ENCODE assay signal across 18 cellular contexts in genomic region chrX:118221733-118222132, GRCh38.
A peak's percentile ranks its signal among the peaks of the same experiment; 100 is the strongest.
DNase-seq lines count a peak whose midpoint lies in the region; FAIRE-seq and TF ChIP-seq lines count a peak whose summit lies in the region.
"Had no signal": no experiment of that assay in that cellular context is flagged by ENCODE, and none has a peak within 500 bp of the region (broad histone marks: within the 10 kb centered on the region; RNA-seq: fewer than 3 reads in every experiment).

No MANE protein-coding gene starts in this region.

- no peaks in the 10 kb centered on the region for H4K20me1 ChIP-seq in endothelial cell of umbilical vein (replicated peaks; ENCODE audit: control insufficient read depth, extremely low read depth, insufficient read depth, low read length)

- H3K9ac ChIP-seq in endothelial cell of umbilical vein (replicated peaks; ENCODE audit: extremely low read depth, insufficient read depth, low read length) = no peak overlapping the region

- H2AFZ ChIP-seq in endothelial cell of umbilical vein (ENCODE audit: low read depth, low read length) = no peak overlapping the region

- CTCF ChIA-PET in A673 (lab: Charles Lee) (interaction anchor here (1.0 kb wide), 1 partner anchor 225 kb away, joined by 3 read pairs; no protein-coding TSS in a partner anchor), endothelial cell of umbilical vein (lab: Charles Lee) (interaction anchor here (0.9 to 1.5 kb wide), 4 partner anchors 8 to 1732 kb away, joined by 3 to 4 read pairs (median 3); no protein-coding TSS in a partner anchor)

- TF ChIP-seq POLR2A in endothelial cell of umbilical vein (IDR thresholded peaks at IDR 0.05; ENCODE audit: low read depth, low read length) = no peak

- intact Hi-C loops in A673 (cut with micrococcal nuclease; ENCODE audit: unreplicated experiment) = loop anchor here (2.0 to 10.0 kb wide), 2 partner anchors 73 to 107 kb away; partner anchors contain the start of gene KLHL13
- intact Hi-C loops in endothelial cell of umbilical vein (cut with micrococcal nuclease) = loop anchor here (10.0 kb wide), 1 partner anchor 317 kb away; no protein-coding TSS in a partner anchor

- H3K27me3 ChIP-seq in A673 (replicated peaks; ENCODE audit: insufficient read depth, low read depth, low read length, poor library complexity) (no peaks in the 10 kb centered on the region), endothelial cell of umbilical vein (ENCODE audit: control insufficient read depth in 2 of 2, insufficient read depth in 2 of 2, low read length in 2 of 2) (no peaks in the 10 kb centered on the region), H7 (ENCODE audit: control insufficient read depth, insufficient read depth, low read length) (no peaks in the 10 kb centered on the region)

- POLR2A ChIA-PET in A673 (lab: Charles Lee; ENCODE audit: low non-redundant PET) (no interaction called here), endothelial cell of umbilical vein (lab: Charles Lee) (no interaction called here)

- H3K4me1 ChIP-seq in A673 (ENCODE audit: insufficient read depth, low read length, poor library complexity, severe bottlenecking) (peaks cover 18% of the 10 kb centered on the region), endothelial cell of umbilical vein (ENCODE audit: control insufficient read depth, extremely low read depth, insufficient read depth, low read length) (peaks cover 22% of the 10 kb centered on the region)

- H3K36me3 ChIP-seq in A673 (ENCODE audit: insufficient read depth, low read length, poor library complexity, severe bottlenecking) (no peaks in the 10 kb centered on the region), endothelial cell of umbilical vein (ENCODE audit: control insufficient read depth in 2 of 2, extremely low read depth in 1 of 2, insufficient read depth in 2 of 2, low read length in 2 of 2) (no peaks in the 10 kb centered on the region), H7 (replicated peaks; ENCODE audit: control insufficient read depth, insufficient read depth, low read length) (no peaks in the 10 kb centered on the region)

- H3K4me3 Mint-ChIP-seq in nephron = no peak overlapping the region

- no peak overlapping the region for H3K4me3 ChIP-seq in A673 (ENCODE audit: low read depth, low read length, poor library complexity, severe bottlenecking)
- H3K4me3 ChIP-seq in endothelial cell of umbilical vein (replicated peaks in 1 of 3; ENCODE audit: insufficient read depth in 1 of 3, low read depth in 1 of 3, low read length in 3 of 3) = no peak overlapping the region
- no peak overlapping the region for H3K4me3 ChIP-seq in H7 (ENCODE audit: insufficient read depth, low read depth, low read length)

- H3K9me3 ChIP-seq in A673 (ENCODE audit: low read depth, low read length, poor library complexity, severe bottlenecking) = no peaks in the 10 kb centered on the region
- no peaks in the 10 kb centered on the region for H3K9me3 ChIP-seq in endothelial cell of umbilical vein (replicated peaks; ENCODE audit: control insufficient read depth, insufficient read depth, low read length)

- H3K27ac ChIP-seq in A673 (ENCODE audit: low read depth, low read length, poor library complexity, severe bottlenecking) = peak overlapping the region; percentile 63
- H3K27ac ChIP-seq in endothelial cell of umbilical vein (ENCODE audit: insufficient read depth, low read depth, low read length) = no peak overlapping the region

- no peak for FAIRE-seq in endothelial cell of umbilical vein (lab: Jason Lieb, UNC)
- FAIRE-seq: H54 had no signal

- BruUV-seq in A673 (replicated peaks; lab: Mats Ljungman, UMichigan) = no TSS peak
- no TSS peak for BruUV-seq in endothelial cell of umbilical vein (replicated peaks; lab: Mats Ljungman, UMichigan)

- no peaks in the 10 kb centered on the region for H3K9me1 ChIP-seq in endothelial cell of umbilical vein (replicated peaks; ENCODE audit: control insufficient read depth, extremely low read depth, insufficient read depth, low read length)

- DNase-seq in A673 (ENCODE audit: low spot score) (peak; percentile 69), SK-N-DZ (ENCODE audit: low spot score) (peak; percentile 94), endothelial cell of umbilical vein (ENCODE audit: low read depth, low spot score) (peak; percentile 46), GM03348 (ENCODE audit: low spot score) (no peak), OCI-M2 (lab: John Stamatoyannopoulos, UW; ENCODE audit: unreplicated experiment) (no peak), H7 (no peak), HuH-7.5 (ENCODE audit: low spot score) (no peak)
- DNase-seq: 8988T; C1 segment of cervical spinal cord; DMS 273 treated with DMSO at 0.1 percent for 48 hours; IMR-90; Kasumi-1; NCI-H1694 treated with DMSO at 0.1 percent for 48 hours; NCI-H2171; NCI-H446; NK-92 treated with Interleukin-12 subunit alpha and Interleukin-12 subunit beta, amount 100 ng/mL, for 24 hours had no signal

- peaks cover 73% of the 10 kb centered on the region for H3K4me1 Mint-ChIP-seq in nephron

- H3K9me3 Mint-ChIP-seq in nephron = no peaks in the 10 kb centered on the region

- peak overlapping the region; percentile 17 for H3K4me2 ChIP-seq in endothelial cell of umbilical vein (ENCODE audit: insufficient read depth, low read length)

- peak overlapping the region; percentile 77 to 97 (median 92) for H3K27ac Mint-ChIP-seq in nephron

- H3K27me3 Mint-ChIP-seq in nephron (ENCODE audit: low read depth) = no peaks in the 10 kb centered on the region

- no peak for TF ChIP-seq CTCF in A673 (conservative IDR thresholded peaks at IDR 0.05; ENCODE audit: low read depth, low read length)
- TF ChIP-seq CTCF in endothelial cell of umbilical vein (IDR thresholded peaks at IDR 0.05; ENCODE audit: extremely low read depth in 1 of 2, insufficient read depth in 1 of 2, low read depth in 1 of 2, low read length in 2 of 2) = no peak
- no peak for TF ChIP-seq CTCF in nephron (IDR thresholded peaks at IDR 0.05; ENCODE audit: unreplicated experiment in 3 of 3)

- dilution Hi-C loops in endothelial cell of umbilical vein (cut with MboI; ENCODE audit: extremely low pct_ligation_motif_present, low sequenced_read_pairs) = no loop called here

- H3K36me3 Mint-ChIP-seq in nephron (ENCODE audit: low read depth) = no peaks in the 10 kb centered on the region

- H3K79me2 ChIP-seq in endothelial cell of umbilical vein (ENCODE audit: control insufficient read depth, insufficient read depth, low read length) = no peaks in the 10 kb centered on the region

TF ChIP-seq in endothelial cell of umbilical vein, 7 proteins besides CTCF, POLR2A, EP300 and RAD21:
- TF ChIP-seq POLR2AphosphoS5 (IDR thresholded peaks at IDR 0.05; ENCODE audit: insufficient read depth, low read depth, low read length) (no peak), JUN (IDR thresholded peaks at IDR 0.05; ENCODE audit: borderline replicate concordance, insufficient read depth, insufficient read length, low read depth) (peak; percentile 16), FOS (IDR thresholded peaks at IDR 0.05; ENCODE audit: borderline replicate concordance, insufficient read depth, low read length) (no peak), MYC (IDR thresholded peaks at IDR 0.05; ENCODE audit: low read depth, low read length) (no peak), EZH2 (IDR thresholded peaks at IDR 0.05; ENCODE audit: borderline replicate concordance, low read depth, low read length, severe bottlenecking) (no peak), MAX (IDR thresholded peaks at IDR 0.05; ENCODE audit: insufficient read depth, insufficient read length) (no peak), GATA2 (IDR thresholded peaks at IDR 0.05; ENCODE audit: insufficient read depth, insufficient read length, low read depth, low read length) (no peak)

Comparison
In these comparisons a context has a peak if more than half of its experiments do, and no peak if none do; other contexts are left out.
1. DNase-seq: peak in A673 (single experiment), SK-N-DZ (single experiment) and endothelial cell of umbilical vein (single experiment); none in GM03348 (single experiment), OCI-M2 (single experiment), H7 (single experiment) and HuH-7.5 (single experiment).